In the genomic region with DNA sequence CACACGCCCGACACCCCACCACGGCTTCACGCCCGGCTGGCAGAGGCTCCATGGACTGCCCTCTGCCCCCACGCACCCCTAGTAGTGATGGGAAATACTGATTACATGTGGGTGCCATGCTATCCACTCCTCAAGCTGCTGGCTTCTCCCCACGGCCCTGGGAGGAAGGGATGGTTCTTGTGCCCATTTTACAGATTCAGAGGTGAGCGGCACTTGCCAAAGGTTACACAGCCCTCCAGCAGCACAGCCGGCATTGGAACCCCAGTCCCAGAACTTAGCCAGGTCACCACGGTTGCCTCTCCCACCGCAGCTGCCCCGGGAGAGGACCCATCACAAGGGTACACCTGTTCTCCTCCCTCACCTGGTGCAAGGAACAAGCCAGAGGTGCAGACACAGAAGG, we compare ENCODE assay signal across 1 cellular context.
TF ChIP-seq lines count a peak whose summit lies in the region.

No MANE protein-coding gene starts in this region.

TF ChIP-seq in GM23338, 12 proteins besides CTCF, POLR2A, EP300 and RAD21 (continued from another document):
- TF ChIP-seq STAT1 (IDR thresholded peaks at IDR 0.05; ENCODE audit: unreplicated experiment) (no peak), EZH2 (IDR thresholded peaks at IDR 0.05; ENCODE audit: low read depth, unreplicated experiment) (no peak)
